In genomic region chr11:70482529-70482917, GRCh38 we compare ENCODE assay signal across 16 cellular contexts.
A peak's percentile ranks its signal among the peaks of the same experiment; 100 is the strongest.
DNase-seq lines count a peak whose midpoint lies in the region; ATAC-seq, FAIRE-seq and TF ChIP-seq lines count a peak whose summit lies in the region.
"Had no signal": no experiment of that assay in that cellular context is flagged by ENCODE, and none has a peak within 500 bp of the region (broad histone marks: within the 10 kb centered on the region; RNA-seq: fewer than 3 reads in every experiment).

No MANE protein-coding gene starts in this region.

- peaks cover 3% of the 10 kb centered on the region for H3K4me1 Mint-ChIP-seq in astrocyte (ENCODE audit: low read depth, unreplicated experiment)

- peak overlapping the region; percentile 68 for H3K27ac ChIP-seq in HCT116 (ENCODE audit: low read depth, low read length)
- no peak overlapping the region for H3K27ac ChIP-seq in astrocyte (ENCODE audit: low read depth, low read length)
- H3K27ac ChIP-seq: prostate gland had no signal

- H3K4me3 Mint-ChIP-seq in astrocyte (ENCODE audit: unreplicated experiment), result no peak overlapping the region

- H3K9me3 ChIP-seq in HCT116 (ENCODE audit: control insufficient read depth in 1 of 2, insufficient read depth in 1 of 2, low read depth in 1 of 2, low read length in 2 of 2), result no peaks in the 10 kb centered on the region
- H3K9me3 ChIP-seq in astrocyte (ENCODE audit: insufficient read depth, low read depth, low read length), result no peaks in the 10 kb centered on the region
- H3K9me3 ChIP-seq: prostate gland had no signal

- no peak for DNase-seq in HCT116 (ENCODE audit: low read depth, low spot score)
- peak; percentile 71 for DNase-seq in astrocyte (ENCODE audit: low read depth)
- peak; percentile 35 for DNase-seq in hepatic stellate cell (ENCODE audit: low spot score)
- DNase-seq in retinal pigment epithelial cell (ENCODE audit: low read depth), result peak; percentile 72
- no peak for DNase-seq in T-helper 9 cell
- DNase-seq in Ammon's horn (ENCODE audit: low spot score), result no peak
- no peak for DNase-seq in stimulated activated CD4-positive, alpha-beta T cell treated with anti-CD3 and anti-CD28 coated beads, Interleukin-12 subunit alpha, Interleukin-12 subunit beta, amount 100 ng/mL, for 4 hours
- no peak for DNase-seq in GF-D8 (lab: John Stamatoyannopoulos, UW)
- DNase-seq: activated CD4-positive, alpha-beta T cell treated with anti-CD3 and anti-CD28 coated beads, Interleukin-2, amount 50 U/mL, for 4 hours; activated effector memory CD4-positive, alpha-beta T cell treated with Interleukin-2 at 50 U/mL for 16 hours; NCI-H2227 treated with DMSO at 0.1 percent for 48 hours; stimulated activated naive CD4-positive, alpha-beta T cell treated with Interleukin-2 at 50 U/mL for 16 hours had no signal

- H3K4me3 ChIP-seq in HCT116 (replicated peaks in 1 of 2; ENCODE audit: low read depth in 1 of 2, low read length in 2 of 2) (peak overlapping the region; percentile 15 to 48), astrocyte (ENCODE audit: insufficient read depth, low read depth, low read length) (no peak overlapping the region), retinal pigment epithelial cell (ENCODE audit: low read length) (no peak overlapping the region)
- H3K4me3 ChIP-seq: prostate gland had no signal

- peaks cover 5% of the 10 kb centered on the region for H3K36me3 Mint-ChIP-seq in astrocyte (ENCODE audit: low read depth, unreplicated experiment)

- TF ChIP-seq RAD21 in HCT116 (IDR thresholded peaks at IDR 0.05; ENCODE audit: low read depth), result no peak

- RAD21 ChIA-PET in HCT116 (lab: Charles Lee; ENCODE audit: low non-redundant PET in 1 of 2, low total read pairs in 2 of 2, uncharacterized antibody in 2 of 2, unreplicated experiment in 2 of 2), result interaction anchor here in 1 of 2 experiments (0.6 kb wide), 1 partner anchor 86 kb away, joined by 3 read pairs; no protein-coding TSS in a partner anchor

- H2AFZ ChIP-seq in HCT116 (ENCODE audit: low read depth, low read length, poor library complexity, severe bottlenecking), result no peak overlapping the region
- no peak overlapping the region for H2AFZ ChIP-seq in astrocyte (ENCODE audit: low read depth, low read length)

- BruUV-seq in HCT116 (replicated peaks; lab: Mats Ljungman, UMichigan), result no TSS peak

- no peak for TF ChIP-seq POLR2A in HCT116 (IDR thresholded peaks at IDR 0.05; ENCODE audit: borderline replicate concordance, extremely low read depth, insufficient read depth, insufficient read length)

- H3K4me2 ChIP-seq in HCT116 (ENCODE audit: low read length) (peak overlapping the region; percentile 85), astrocyte (ENCODE audit: low read length) (peak overlapping the region; percentile 42)

- peaks cover 3% of the 10 kb centered on the region for H3K9me3 Mint-ChIP-seq in astrocyte (ENCODE audit: unreplicated experiment)

- CTCF ChIA-PET in HCT116 (lab: Charles Lee), result interaction anchor here (0.7 to 2.5 kb wide), 3 partner anchors 13 to 86 kb away, joined by 3 to 21 read pairs (median 3); no protein-coding TSS in a partner anchor

- H3K27me3 ChIP-seq in HCT116 (ENCODE audit: insufficient read depth, low read length) (no peaks in the 10 kb centered on the region), astrocyte (ENCODE audit: insufficient read depth, low read length) (peaks cover 2% of the 10 kb centered on the region)

- H4K20me1 ChIP-seq in HCT116 (ENCODE audit: insufficient read depth) (no peaks in the 10 kb centered on the region), astrocyte (ENCODE audit: insufficient read depth, low read length) (no peaks in the 10 kb centered on the region)

- POLR2A ChIA-PET in HCT116 (lab: Charles Lee), result interaction anchor here (1.0 kb wide), 2 partner anchors 11 to 73 kb away, joined by 3 to 4 read pairs; no protein-coding TSS in a partner anchor

- H3K27ac Mint-ChIP-seq in astrocyte (ENCODE audit: unreplicated experiment), result no peak overlapping the region

- intact Hi-C loops in HCT116 (cut with micrococcal nuclease), result loop anchor here (5.0 kb wide), 1 partner anchor 75 kb away; no protein-coding TSS in a partner anchor

- H3K79me2 ChIP-seq in HCT116 (ENCODE audit: insufficient read depth, low read length) (no peaks in the 10 kb centered on the region), astrocyte (ENCODE audit: insufficient read depth, low read length) (no peaks in the 10 kb centered on the region)

- peak; percentile 57; the same call in 1 of the 2 replicates for ATAC-seq in HCT116

- FAIRE-seq in astrocyte (lab: Jason Lieb, UNC), result no peak
- FAIRE-seq: bronchial epithelial cell, G401.6, GM18507 had no signal

- H3K9ac ChIP-seq in HCT116 (ENCODE audit: low read length) (peak overlapping the region; percentile 53), astrocyte (ENCODE audit: low read length) (no peak overlapping the region)

- H3K9me2 ChIP-seq in HCT116 (ENCODE audit: insufficient read depth), result no peaks in the 10 kb centered on the region

- H3K4me1 ChIP-seq in HCT116 (ENCODE audit: control insufficient read depth in 1 of 2, insufficient read depth in 2 of 2, low read length in 2 of 2) (peaks cover 26 to 39% of the 10 kb centered on the region in 2 experiments), astrocyte (ENCODE audit: insufficient read depth, low read length) (peaks cover 7% of the 10 kb centered on the region)
- H3K4me1 ChIP-seq: prostate gland had no signal

- no peak for TF ChIP-seq CTCF in HCT116 (IDR thresholded peaks at IDR 0.05 in 2 of 3, conservative IDR thresholded peaks at IDR 0.05 in 1 of 3; ENCODE audit: borderline replicate concordance in 1 of 3, insufficient read depth in 1 of 3, low read depth in 2 of 3, low read length in 2 of 3)
- no peak for TF ChIP-seq CTCF in astrocyte (IDR thresholded peaks at IDR 0.05; ENCODE audit: insufficient read depth, low read depth, low read length)
- no peak for TF ChIP-seq CTCF in retinal pigment epithelial cell (conservative IDR thresholded peaks at IDR 0.05; ENCODE audit: low read depth, low read length)

- H3K36me3 ChIP-seq in HCT116 (ENCODE audit: control insufficient read depth in 1 of 2, insufficient read depth in 2 of 2, low read length in 2 of 2) (no peaks in the 10 kb centered on the region), astrocyte (ENCODE audit: insufficient read depth, low read length) (no peaks in the 10 kb centered on the region)
- H3K36me3 ChIP-seq: prostate gland had no signal

- H3K27me3 Mint-ChIP-seq in astrocyte (ENCODE audit: low read depth, unreplicated experiment), result peaks cover 33% of the 10 kb centered on the region

TF ChIP-seq in HCT116, 20 proteins besides CTCF, POLR2A, EP300 and RAD21:
- TF ChIP-seq POLR2AphosphoS5 (IDR thresholded peaks at IDR 0.05; ENCODE audit: low read depth, low read length), result no peak
- TF ChIP-seq, protein P1, sequence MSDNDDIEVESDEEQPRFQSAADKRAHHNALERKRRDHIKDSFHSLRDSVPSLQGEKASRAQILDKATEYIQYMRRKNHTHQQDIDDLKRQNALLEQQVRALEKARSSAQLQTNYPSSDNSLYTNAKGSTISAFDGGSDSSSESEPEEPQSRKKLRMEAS (IDR thresholded peaks at IDR 0.05), result 0 out of 2 replicates have a peak, but pooled peaks have one; percentile 12
TF ChIP-seq in HCT116: peak in this region for 1.

Comparison
In these comparisons a context has a peak if more than half of its experiments do, and no peak if none do; other contexts are left out.
1. DNase-seq: peak in astrocyte (single experiment), hepatic stellate cell (single experiment) and retinal pigment epithelial cell (single experiment); none in HCT116 (single experiment), T-helper 9 cell (single experiment), Ammon's horn (single experiment), stimulated activated CD4-positive, alpha-beta T cell treated with anti-CD3 and anti-CD28 coated beads, Interleukin-12 subunit alpha, Interleukin-12 subunit beta, amount 100 ng/mL, for 4 hours (single experiment) and GF-D8 (single experiment).
2. H3K4me3 ChIP-seq: peak in HCT116 (2 of 2); none in astrocyte (single experiment) and retinal pigment epithelial cell (single experiment).